8 cellular contexts compared by ENCODE assay signal in the genomic region with DNA sequence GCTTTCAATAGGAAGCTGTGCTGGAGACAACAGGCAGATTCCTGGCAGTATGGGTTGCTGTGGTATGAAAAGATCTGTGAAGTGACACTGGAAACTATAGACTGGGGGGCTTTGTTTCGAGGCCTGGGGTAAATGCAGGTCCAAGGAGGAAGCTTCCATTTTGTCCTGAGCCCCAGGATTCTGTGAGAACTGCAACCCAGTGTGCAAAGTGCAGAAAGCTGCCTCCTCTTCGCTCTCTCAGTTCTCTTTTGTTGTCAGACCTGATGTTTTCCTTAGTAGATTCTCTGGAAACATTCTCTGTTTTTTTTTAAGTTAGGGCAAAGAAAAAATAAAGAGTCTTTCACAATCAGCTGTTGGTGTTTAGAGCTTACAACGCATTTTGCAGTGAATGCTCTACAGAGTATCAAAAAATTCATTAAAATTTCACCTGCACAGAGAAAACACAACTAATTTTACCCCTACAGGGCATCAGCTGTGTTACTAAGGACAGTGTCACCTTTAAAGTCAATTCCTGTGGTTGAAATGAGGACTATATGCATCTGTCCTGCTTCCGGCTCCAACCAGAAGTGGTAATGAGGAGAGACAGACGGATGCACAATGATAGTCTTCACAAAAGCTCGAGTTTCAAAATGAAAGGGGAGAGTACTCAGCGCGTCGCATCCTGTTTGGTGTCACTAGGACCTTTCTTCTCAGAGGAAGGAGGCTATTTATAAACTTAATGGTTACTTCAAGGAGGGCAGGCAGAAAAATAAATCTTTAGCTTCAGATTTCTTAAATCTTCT.
DNase-seq lines count a peak whose midpoint lies in the region; ATAC-seq and TF ChIP-seq lines count a peak whose summit lies in the region.

No MANE protein-coding gene starts in this region.

- peak overlapping the region; percentile 58; the same call in 1 of the 2 replicates for H2AFZ ChIP-seq in OCI-LY3 (ENCODE audit: low read depth, low read length)

- H3K9ac ChIP-seq in OCI-LY3 (ENCODE audit: low read length), result no peak overlapping the region

- no peaks in the 10 kb centered on the region for H3K27me3 ChIP-seq in OCI-LY3 (ENCODE audit: low read depth, low read length)
- H3K27me3 ChIP-seq in MG63, result no peaks in the 10 kb centered on the region

- no peaks in the 10 kb centered on the region for H4K20me1 ChIP-seq in OCI-LY3 (ENCODE audit: insufficient read depth, low read length)

- peak; percentile 94 for ATAC-seq in HG02798 (IDR thresholded peaks at IDR 0.05; ENCODE audit: poor library complexity, unreplicated experiment)

- DNase-seq in NCI-H1436 (lab: John Stamatoyannopoulos, UW) (peak; percentile 11), NCI-H1436 treated with DMSO at 0.1 percent for 48 hours (lab: John Stamatoyannopoulos, UW) (no peak), caudate nucleus (lab: John Stamatoyannopoulos, UW) (peak in 1 of 61 donors; percentile 13), SK-N-DZ (ENCODE audit: low spot score) (no peak), MG63 (no peak)
- peak; percentile 58 for DNase-seq in stimulated activated CD4-positive, alpha-beta T cell treated with anti-CD3 and anti-CD28 coated beads, Interleukin-1b, Interleukin-23, amount 100 ng/mL, for 48 hours

- 0 out of 2 replicates have a peak overlapping the region, but pooled peaks have one; percentile 17 for H3K27ac ChIP-seq in OCI-LY3 (ENCODE audit: low read length)
- H3K27ac ChIP-seq in caudate nucleus (ENCODE audit: low read depth, low read length), result peak overlapping the region; percentile 27

- peak overlapping the region; percentile 73 for H3K4me2 ChIP-seq in OCI-LY3 (ENCODE audit: low read length)

- H3K36me3 ChIP-seq in OCI-LY3 (replicated peaks; ENCODE audit: low read depth, low read length) (no peaks in the 10 kb centered on the region), MG63 (no peaks in the 10 kb centered on the region)

- H3K4me3 ChIP-seq in OCI-LY3 (ENCODE audit: low read length), result peak overlapping the region; percentile 55
- H3K4me3 ChIP-seq in MG63, result no peak overlapping the region

- H3K9me3 ChIP-seq in OCI-LY3 (ENCODE audit: insufficient read depth, low read length) (no peaks in the 10 kb centered on the region), MG63 (no peaks in the 10 kb centered on the region)

- peaks cover 18% of the 10 kb centered on the region for H3K4me1 ChIP-seq in OCI-LY3 (ENCODE audit: low read length)

- TF ChIP-seq CTCF in OCI-LY3 (IDR thresholded peaks at IDR 0.05; ENCODE audit: low read depth, low read length), result no peak

- H3K79me2 ChIP-seq in OCI-LY3 (ENCODE audit: low read length), result no peaks in the 10 kb centered on the region

Comparison
In these comparisons a context has a peak if more than half of its experiments do, and no peak if none do; other contexts are left out.
1. DNase-seq: peak in NCI-H1436 (single experiment) and stimulated activated CD4-positive, alpha-beta T cell treated with anti-CD3 and anti-CD28 coated beads, Interleukin-1b, Interleukin-23, amount 100 ng/mL, for 48 hours (single experiment); none in NCI-H1436 treated with DMSO at 0.1 percent for 48 hours (single experiment), SK-N-DZ (single experiment) and MG63 (single experiment).